Comparison of ENCODE assay signal across 26 cellular contexts in genomic region chr11:6911946-6912345, GRCh38. TPM values are rescaled to one million over a fixed set of nuclear protein-coding genes. Genes with fewer than 3 reads are reported as not detected.
DNase-seq lines count a peak whose midpoint lies in the region; ATAC-seq, FAIRE-seq and TF ChIP-seq lines count a peak whose summit lies in the region.
"Had no signal": no experiment of that assay in that cellular context is flagged by ENCODE, and none has a peak within 500 bp of the region (broad histone marks: within the 10 kb centered on the region; RNA-seq: fewer than 3 reads in every experiment).

No MANE protein-coding gene starts in this region.

- H3K27me3 ChIP-seq in MG63 (no peaks in the 10 kb centered on the region), bronchial epithelial cell (ENCODE audit: control insufficient read depth, insufficient read depth, low read length) (no peaks in the 10 kb centered on the region), tibial artery (no peaks in the 10 kb centered on the region)
- H3K27me3 ChIP-seq: adrenal gland, gastrocnemius medialis, spleen had no signal

- intact Hi-C loops in tibial artery (cut with DNase I; ENCODE audit: low total_unique reads) = no loop called here

- no peaks in the 10 kb centered on the region for H3K9me3 ChIP-seq in MG63
- H3K9me3 ChIP-seq in tibial artery = no peaks in the 10 kb centered on the region
- H3K9me3 ChIP-seq: adrenal gland, gastrocnemius medialis, spleen had no signal

- H3K27ac ChIP-seq in tibial artery = no peak overlapping the region
- H3K27ac ChIP-seq: adrenal gland, gastrocnemius medialis, spleen had no signal

- no peak for ATAC-seq in GM18907 (IDR thresholded peaks at IDR 0.05; ENCODE audit: unreplicated experiment)
- ATAC-seq: effector memory CD8-positive, alpha-beta T cell; gastrocnemius medialis; HCT116; HepG2 had no signal

- DNase-seq in COLO829 (ENCODE audit: low spot score) (peak; percentile 8), MG63 (peak; percentile 39), bronchial epithelial cell (ENCODE audit: low read depth) (peak; percentile 59), glomerular endothelial cell (ENCODE audit: extremely low read depth, low read depth, low spot score) (peak; percentile 42), D721Med (ENCODE audit: insufficient read length, low spot score) (no peak), tibial artery (no peak)
- no peak for DNase-seq in activated CD8-positive, alpha-beta memory T cell treated with anti-CD3 and anti-CD28 coated beads for 24 hours
- DNase-seq: ACHN; activated CD4-positive, alpha-beta T cell treated with anti-CD3 and anti-CD28 coated beads for 48 hours; activated gamma-delta T cell treated with Interleukin-2 at 50 U/mL for 16 hours; adrenal gland; CD4-positive, CD25-positive, alpha-beta regulatory T cell; cerebellar nuclear complex; effector memory CD8-positive, alpha-beta T cell; gastrocnemius medialis; midbrain; NCI-H187 treated with DMSO at 0.1 percent for 48 hours; NCI-H446 treated with DMSO at 0.1 percent for 48 hours; Right ventricle myocardium superior; spleen; stimulated activated CD8-positive, alpha-beta memory T cell treated with anti-CD3 and anti-CD28 coated beads, Interleukin-4, amount 100 ng/mL, for 48 hours; substantia nigra had no signal

- no peak overlapping the region for H3K4me3 ChIP-seq in MG63
- no peak overlapping the region for H3K4me3 ChIP-seq in bronchial epithelial cell (ENCODE audit: low read depth, low read length)
- no peak overlapping the region for H3K4me3 ChIP-seq in tibial artery
- H3K4me3 ChIP-seq: adrenal gland, gastrocnemius medialis, spleen had no signal

- no peaks in the 10 kb centered on the region for H3K4me1 ChIP-seq in tibial artery
- H3K4me1 ChIP-seq: adrenal gland, gastrocnemius medialis, spleen had no signal

- TF ChIP-seq CTCF in bronchial epithelial cell (IDR thresholded peaks at IDR 0.05; ENCODE audit: insufficient read depth, low read length, severe bottlenecking) (no peak), D721Med (IDR thresholded peaks at IDR 0.05; ENCODE audit: insufficient read depth, missing control alignments) (no peak), tibial artery (IDR thresholded peaks at IDR 0.05) (no peak)

- H3K36me3 ChIP-seq in MG63 (no peaks in the 10 kb centered on the region), bronchial epithelial cell (ENCODE audit: control insufficient read depth, insufficient read depth, low read length) (no peaks in the 10 kb centered on the region), tibial artery (no peaks in the 10 kb centered on the region)
- H3K36me3 ChIP-seq: adrenal gland, gastrocnemius medialis, spleen had no signal

- no peak for FAIRE-seq in bronchial epithelial cell (lab: Jason Lieb, UNC)
- no peak for FAIRE-seq in D721Med (lab: Jason Lieb, UNC)
- FAIRE-seq: HepG2 had no signal

RNA-seq across cellular contexts. Expression of gene OR2D3, which starts 8.9 kb away (rescaled TPM):
- not detected in 2 replicates for total RNA-seq in MG63 (2014; rRNA removed; shearing (Covaris generic); ENCODE audit: low replicate concordance)
- not detected in 2 replicates for total RNA-seq in bronchial epithelial cell
- total RNA-seq in glomerular endothelial cell = not detected in 2 replicates
- total RNA-seq: adrenal gland; CD4-positive, CD25-positive, alpha-beta regulatory T cell; gastrocnemius medialis; HepG2; neural crest cell; Right ventricle myocardium superior; spleen had no signal

RNA-seq across cellular contexts. Expression of gene ZNF215, which starts 14.3 kb away (rescaled TPM):
- 6.2 and 8.0 TPM in 2 replicates for total RNA-seq in MG63 (2014; rRNA removed; shearing (Covaris generic); ENCODE audit: low replicate concordance)
- total RNA-seq in bronchial epithelial cell (4.7 and 6.1 TPM in 2 replicates), glomerular endothelial cell (1.5 and 3.7 TPM in 2 replicates)
- total RNA-seq: HepG2 had no signal

RNA-seq across cellular contexts. Expression of gene OR2D2, which starts 19.6 kb away (rescaled TPM):
- not detected in 2 replicates for total RNA-seq in MG63 (2014; rRNA removed; shearing (Covaris generic); ENCODE audit: low replicate concordance)
- total RNA-seq in bronchial epithelial cell = 0.26 TPM in 1 of 2 replicates, not detected in the other
- 0.35 TPM in 1 of 2 replicates, not detected in the other for total RNA-seq in glomerular endothelial cell
- total RNA-seq: CD4-positive, CD25-positive, alpha-beta regulatory T cell; gastrocnemius medialis; HepG2; Right ventricle myocardium superior had no signal

RNA-seq across cellular contexts. Expression of gene OR10A4, which starts 35.5 kb away (rescaled TPM):
- total RNA-seq in MG63 (2014; rRNA removed; shearing (Covaris generic); ENCODE audit: low replicate concordance) = not detected in 2 replicates
- not detected in 2 replicates for total RNA-seq in bronchial epithelial cell
- not detected in 2 replicates for total RNA-seq in glomerular endothelial cell
- total RNA-seq: adrenal gland; CD4-positive, CD25-positive, alpha-beta regulatory T cell; gastrocnemius medialis; HepG2; neural crest cell; Right ventricle myocardium superior; spleen had no signal

RNA-seq across cellular contexts. Expression of gene OR10A2, which starts 49.1 kb away (rescaled TPM):
- total RNA-seq in MG63 (2014; rRNA removed; shearing (Covaris generic); ENCODE audit: low replicate concordance) = not detected in 2 replicates
- total RNA-seq in bronchial epithelial cell (not detected in 2 replicates), glomerular endothelial cell (not detected in 2 replicates)
- total RNA-seq: adrenal gland; CD4-positive, CD25-positive, alpha-beta regulatory T cell; gastrocnemius medialis; HepG2; neural crest cell; Right ventricle myocardium superior; spleen had no signal

Comparison
In these comparisons a context has a peak if more than half of its experiments do, and no peak if none do; other contexts are left out.
1. DNase-seq: peak in COLO829 (single experiment), MG63 (single experiment), bronchial epithelial cell (single experiment) and glomerular endothelial cell (single experiment); none in activated CD8-positive, alpha-beta memory T cell treated with anti-CD3 and anti-CD28 coated beads for 24 hours (single experiment), D721Med (single experiment) and tibial artery (0 of 2).